16 cellular contexts compared by ENCODE assay signal in the genomic region with DNA sequence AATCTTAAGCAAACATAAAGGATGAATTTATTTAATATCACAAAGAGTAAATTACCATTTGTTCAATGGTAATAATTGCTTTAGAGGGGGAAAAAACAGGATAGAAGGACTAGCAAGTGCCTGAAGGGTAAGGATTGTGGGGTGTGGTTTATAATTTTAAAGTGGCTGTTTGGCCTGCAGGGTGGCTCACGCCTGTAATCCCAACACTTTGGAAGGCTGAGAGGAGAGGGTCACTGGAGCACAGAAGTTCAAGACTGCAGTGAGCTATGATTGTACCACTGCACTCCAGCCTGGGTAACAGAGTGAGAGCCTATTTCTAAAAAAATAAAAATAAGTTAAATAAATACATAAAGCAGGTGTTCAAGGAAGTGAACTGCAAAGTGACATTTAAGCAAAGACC.
"Had no signal": no experiment of that assay in that cellular context is flagged by ENCODE, and none has a peak within 500 bp of the region (broad histone marks: within the 10 kb centered on the region; RNA-seq: fewer than 3 reads in every experiment).

No MANE protein-coding gene starts in this region.

- H3K9me3 ChIP-seq: colonic mucosa, ovary, tibial artery had no signal

- ATAC-seq: activated CD4-positive, alpha-beta T cell treated with anti-CD3 and anti-CD28 coated beads for 36 hours; activated naive CD4-positive, alpha-beta T cell treated with anti-CD3 and anti-CD28 coated beads, Interleukin-2, amount 50 U/mL, for 72 hours; activated T-cell treated with anti-CD3 and anti-CD28 coated beads, Interleukin-2, amount 50 U/mL, for 4 hours; foreskin keratinocyte; naive thymus-derived CD4-positive, alpha-beta T cell; T-cell had no signal

- H3K27me3 ChIP-seq: colonic mucosa, foreskin keratinocyte, ovary, tibial artery had no signal

- H3K4me1 Mint-ChIP-seq: activated CD4-positive, alpha-beta memory T cell treated with anti-CD3 and anti-CD28 coated beads, Interleukin-2, amount 10 ng/mL, durations not matched to agents 7 days and 5 days; naive thymus-derived CD4-positive, alpha-beta T cell had no signal

- H3K27me3 Mint-ChIP-seq: activated CD4-positive, alpha-beta memory T cell treated with anti-CD3 and anti-CD28 coated beads, Interleukin-2, amount 10 ng/mL, durations not matched to agents 7 days and 5 days; activated CD4-positive, alpha-beta T cell treated with anti-CD3 and anti-CD28 coated beads for 36 hours; naive thymus-derived CD4-positive, alpha-beta T cell; T-cell had no signal

- H3K4me3 Mint-ChIP-seq: activated CD4-positive, alpha-beta memory T cell treated with anti-CD3 and anti-CD28 coated beads, Interleukin-2, amount 10 ng/mL, durations not matched to agents 7 days and 5 days; activated CD4-positive, alpha-beta T cell treated with anti-CD3 and anti-CD28 coated beads for 36 hours; activated T-cell treated with anti-CD3 and anti-CD28 coated beads, Interleukin-2, amount 50 U/mL, for 4 hours; naive thymus-derived CD4-positive, alpha-beta T cell; T-cell had no signal

- H3K9me3 Mint-ChIP-seq: activated T-cell treated with anti-CD3 and anti-CD28 coated beads, Interleukin-2, amount 50 U/mL, for 4 hours; T-cell had no signal

- DNase-seq: activated CD4-positive, alpha-beta memory T cell treated with anti-CD3 and anti-CD28 coated beads, Interleukin-2, amount 10 ng/mL, durations not matched to agents 7 days and 5 days; activated CD4-positive, alpha-beta T cell treated with anti-CD3 and anti-CD28 coated beads for 36 hours; activated effector memory CD4-positive, alpha-beta T cell treated with anti-CD3 and anti-CD28 coated beads, Interleukin-2, amount 50 U/mL, for 16 hours; activated T-cell treated with anti-CD3 and anti-CD28 coated beads, Interleukin-2, amount 50 U/mL, for 4 hours; central memory CD4-positive, alpha-beta T cell; colonic mucosa; foreskin keratinocyte; glutamatergic neuron; hypothalamus; naive thymus-derived CD4-positive, alpha-beta T cell; ovary; stimulated activated CD4-positive, alpha-beta T cell treated with anti-CD3 and anti-CD28 coated beads, Interleukin-12 subunit alpha, Interleukin-12 subunit beta, amount 100 ng/mL, for 4 hours; stimulated activated CD4-positive, alpha-beta T cell treated with anti-CD3 and anti-CD28 coated beads, Interleukin-2, amount 100 ng/mL, for 24 hours; T-cell; tibial artery had no signal

- H3K27ac ChIP-seq: tibial artery had no signal

- H3K36me3 ChIP-seq: colonic mucosa, ovary, tibial artery had no signal

- H3K4me1 ChIP-seq: colonic mucosa, tibial artery had no signal

- H3K4me3 ChIP-seq: colonic mucosa, ovary, tibial artery had no signal

- H3K36me3 Mint-ChIP-seq: activated naive CD4-positive, alpha-beta T cell treated with anti-CD3 and anti-CD28 coated beads, Interleukin-2, amount 50 U/mL, for 72 hours; naive thymus-derived CD4-positive, alpha-beta T cell; T-cell had no signal

- H3K27ac Mint-ChIP-seq: activated CD4-positive, alpha-beta memory T cell treated with anti-CD3 and anti-CD28 coated beads, Interleukin-2, amount 10 ng/mL, durations not matched to agents 7 days and 5 days; activated CD4-positive, alpha-beta T cell treated with anti-CD3 and anti-CD28 coated beads for 36 hours; activated naive CD4-positive, alpha-beta T cell treated with anti-CD3 and anti-CD28 coated beads, Interleukin-2, amount 50 U/mL, for 72 hours; naive thymus-derived CD4-positive, alpha-beta T cell; T-cell had no signal
